23 cellular contexts compared by ENCODE assay signal in genomic region chr5:77424921-77425320, GRCh38.
"Had no signal": no experiment of that assay in that cellular context is flagged by ENCODE, and none has a peak within 500 bp of the region (broad histone marks: within the 10 kb centered on the region; RNA-seq: fewer than 3 reads in every experiment).

No MANE protein-coding gene starts in this region.

- H3K4me3 Mint-ChIP-seq: activated naive CD4-positive, alpha-beta T cell treated with anti-CD3 and anti-CD28 coated beads for 36 hours; IgD-negative memory B cell; T-cell had no signal

- H3K4me1 ChIP-seq: body of pancreas had no signal

- H3K4me3 ChIP-seq: body of pancreas, SK-N-MC had no signal

- H3K27ac ChIP-seq: body of pancreas, SK-N-MC, WERI-Rb-1 had no signal

- H3K9me3 Mint-ChIP-seq: T-cell had no signal

- H3K36me3 ChIP-seq: WERI-Rb-1 had no signal

- H3K27me3 ChIP-seq: body of pancreas had no signal

- ATAC-seq: body of pancreas, T-cell had no signal

- H3K4me1 Mint-ChIP-seq: T-cell had no signal

- H3K27me3 Mint-ChIP-seq: T-cell had no signal

- H3K9me3 ChIP-seq: body of pancreas had no signal

- DNase-seq: activated CD4-positive, alpha-beta T cell treated with anti-CD3 and anti-CD28 coated beads for 48 hours; activated CD4-positive, alpha-beta T cell treated with anti-CD3 and anti-CD28 coated beads, Interleukin-2, amount 50 U/mL, for 4 hours; activated CD8-positive, alpha-beta memory T cell treated with anti-CD3 and anti-CD28 coated beads for 24 hours; activated effector memory CD4-positive, alpha-beta T cell treated with anti-CD3 and anti-CD28 coated beads, Interleukin-2, amount 50 U/mL, for 16 hours; activated naive CD4-positive, alpha-beta T cell treated with anti-CD3 and anti-CD28 coated beads for 36 hours; aorta; body of pancreas; central memory CD4-positive, alpha-beta T cell; KG1; NCI-H1092; NCI-H1417; NCI-H2029; NCI-H2107; NCI-H2171 treated with DMSO at 0.1 percent for 48 hours; NCI-H226; NCI-H510A; NCI-H526 treated with DMSO at 0.1 percent for 48 hours; NCI-H82; T-cell; T-helper 2 cell; WERI-Rb-1 had no signal

- H3K27ac Mint-ChIP-seq: activated naive CD4-positive, alpha-beta T cell treated with anti-CD3 and anti-CD28 coated beads for 36 hours; IgD-negative memory B cell; T-cell had no signal
